In genomic region chr22:44002324-44002723, GRCh38 we compare ENCODE assay signal across 15 cellular contexts. TPM values are rescaled to one million over a fixed set of nuclear protein-coding genes. Genes with fewer than 3 reads are reported as not detected.
DNase-seq lines count a peak whose midpoint lies in the region; ATAC-seq and TF ChIP-seq lines count a peak whose summit lies in the region.
"Had no signal": no experiment of that assay in that cellular context is flagged by ENCODE, and none has a peak within 500 bp of the region (broad histone marks: within the 10 kb centered on the region; RNA-seq: fewer than 3 reads in every experiment).

No MANE protein-coding gene starts in this region.

- peak overlapping the region; percentile 28 for H3K27ac ChIP-seq in left ventricle myocardium inferior (replicated peaks)
- peak overlapping the region; percentile 2 for H3K27ac ChIP-seq in subcutaneous abdominal adipose tissue (ENCODE audit: low read depth, low read length)
- H3K27ac ChIP-seq: BLaER1 had no signal

- peaks cover 7% of the 10 kb centered on the region for H3K9me3 Mint-ChIP-seq in mesothelial cell of epicardium

- no peak for DNase-seq in left ventricle myocardium inferior
- no peak for DNase-seq in Right ventricle myocardium inferior (ENCODE audit: missing footprints)
- DNase-seq in mesothelial cell of epicardium (ENCODE audit: low spot score in 2 of 2, unreplicated experiment in 2 of 2) = no peak
- DNase-seq in NCI-H2029 (lab: John Stamatoyannopoulos, UW) = no peak
- DNase-seq in HT-29 (ENCODE audit: low spot score) = no peak
- DNase-seq: 8988T; CD4-positive, alpha-beta memory T cell; DMS153; DMS79; GDM1; H9 had no signal

- H3K4me1 Mint-ChIP-seq in mesothelial cell of epicardium = peaks cover 22% of the 10 kb centered on the region

- H3K36me3 ChIP-seq in left ventricle myocardium inferior = peaks cover 13% of the 10 kb centered on the region
- H3K36me3 ChIP-seq in subcutaneous abdominal adipose tissue (ENCODE audit: control insufficient read depth in 5 of 5, insufficient read depth in 5 of 5, low read length in 5 of 5) = peaks cover 0 to 29% (median 20%) of the 10 kb centered on the region in 5 donors

- H3K27me3 ChIP-seq in left ventricle myocardium inferior (ENCODE audit: low read depth) (no peaks in the 10 kb centered on the region), subcutaneous abdominal adipose tissue (ENCODE audit: control insufficient read depth in 5 of 5, insufficient read depth in 4 of 5, low read length in 5 of 5) (no peaks in the 10 kb centered on the region)
- H3K27me3 ChIP-seq: BLaER1 had no signal

- H3K4me3 ChIP-seq in left ventricle myocardium inferior (no peak overlapping the region), subcutaneous abdominal adipose tissue (ENCODE audit: low read depth in 1 of 5, low read length in 5 of 5) (no peak overlapping the region)
- H3K4me3 ChIP-seq: BLaER1 had no signal

- H3K4me1 ChIP-seq in left ventricle myocardium inferior (peaks cover 43% of the 10 kb centered on the region), subcutaneous abdominal adipose tissue (ENCODE audit: control insufficient read depth in 5 of 5, insufficient read depth in 5 of 5, low read length in 5 of 5) (peaks cover 0 to 27% (median 24%) of the 10 kb centered on the region in 5 donors)

- peak overlapping the region; percentile 53 for H3K27ac Mint-ChIP-seq in mesothelial cell of epicardium
- H3K27ac Mint-ChIP-seq: CD4-positive, alpha-beta memory T cell; H9 had no signal

- no peaks in the 10 kb centered on the region for H3K27me3 Mint-ChIP-seq in mesothelial cell of epicardium (ENCODE audit: low read depth)
- H3K27me3 Mint-ChIP-seq: CD4-positive, alpha-beta memory T cell had no signal

- peak overlapping the region in 1 of 5 donors; percentile 44 for H3K9ac ChIP-seq in subcutaneous abdominal adipose tissue (ENCODE audit: low read length in 5 of 5)
- H3K9ac ChIP-seq: BLaER1 had no signal

- TF ChIP-seq CTCF in left ventricle myocardium inferior (IDR thresholded peaks at IDR 0.05; ENCODE audit: borderline replicate concordance) (no peak), mesothelial cell of epicardium (IDR thresholded peaks at IDR 0.05; ENCODE audit: unreplicated experiment) (no peak)

- H3K9me3 ChIP-seq in left ventricle myocardium inferior (replicated peaks) (no peaks in the 10 kb centered on the region), subcutaneous abdominal adipose tissue (ENCODE audit: control insufficient read depth in 5 of 5, low read length in 5 of 5) (peaks cover 0 to 6% (median 2%) of the 10 kb centered on the region in 5 donors)

- intact Hi-C loops in left ventricle myocardium inferior (cut with micrococcal nuclease) (no loop called here), Right ventricle myocardium inferior (cut with DNase I) (no loop called here)

- no peak overlapping the region for H3K4me3 Mint-ChIP-seq in mesothelial cell of epicardium
- H3K4me3 Mint-ChIP-seq: CD14-positive monocyte; CD4-positive, alpha-beta memory T cell; H9 had no signal

- peaks cover 32% of the 10 kb centered on the region for H3K36me3 Mint-ChIP-seq in mesothelial cell of epicardium

- ATAC-seq in Right ventricle myocardium inferior = no peak
- ATAC-seq in HG02610 (IDR thresholded peaks at IDR 0.05; ENCODE audit: unreplicated experiment) = no peak

RNA-seq across cellular contexts. Expression of gene PARVB, which starts 21.8 kb away (rescaled TPM):
- 155 TPM for total RNA-seq in left ventricle myocardium inferior
- 197 TPM for total RNA-seq in Right ventricle myocardium inferior
- total RNA-seq in mesothelial cell of epicardium = 21.7 to 23.3 TPM (median 22.1 TPM) in 3 replicates
- not detected in 2 replicates for total RNA-seq in HT-29 (2014; rRNA removed; shearing (Covaris generic))

RNA-seq across cellular contexts. Expression of gene SAMM50, which starts 47.1 kb away (rescaled TPM):
- total RNA-seq in left ventricle myocardium inferior = 72.0 TPM
- 73.1 TPM for total RNA-seq in Right ventricle myocardium inferior
- total RNA-seq in mesothelial cell of epicardium = 44.1 to 44.9 TPM (median 44.8 TPM) in 3 replicates
- 19.1 and 20.2 TPM in 2 replicates for total RNA-seq in HT-29 (2014; rRNA removed; shearing (Covaris generic))

Comparison
In these comparisons a context has a peak if more than half of its experiments do, and no peak if none do; other contexts are left out.
1. RNA of gene PARVB, which starts 21.8 kb away (total RNA-seq): 197 TPM in Right ventricle myocardium inferior (single experiment), 155 TPM in left ventricle myocardium inferior (single experiment) and 21.7 to 23.3 TPM in mesothelial cell of epicardium; not detected in HT-29; every median in the first group is over 10 times any median in the second.